In the genomic region with DNA sequence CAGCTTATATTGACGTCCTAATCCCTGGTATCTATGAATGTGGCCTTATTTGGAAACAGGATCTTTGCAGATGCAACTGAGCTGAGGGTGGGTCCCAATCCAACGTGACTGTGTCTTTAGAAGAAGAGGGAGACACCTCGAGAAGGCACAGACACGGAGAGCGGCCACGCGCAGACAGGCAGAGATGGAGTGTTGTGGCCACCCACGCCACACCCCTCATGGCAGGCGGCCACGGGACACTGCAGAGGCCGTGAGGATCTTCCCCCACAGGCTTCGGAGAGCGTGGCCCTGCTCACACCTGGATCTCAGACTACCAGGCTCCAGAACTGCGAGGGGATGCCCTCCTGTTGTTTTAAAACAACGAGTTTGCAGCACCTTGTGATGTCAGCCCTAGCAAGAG, we compare ENCODE assay signal across 18 cellular contexts.
DNase-seq lines count a peak whose midpoint lies in the region; ATAC-seq and TF ChIP-seq lines count a peak whose summit lies in the region.
"Had no signal": no experiment of that assay in that cellular context is flagged by ENCODE, and none has a peak within 500 bp of the region (broad histone marks: within the 10 kb centered on the region; RNA-seq: fewer than 3 reads in every experiment).

No MANE protein-coding gene starts in this region.

- TF ChIP-seq CTCF in natural killer cell (IDR thresholded peaks at IDR 0.05), result no peak
- no peak for TF ChIP-seq CTCF in neural crest cell (conservative IDR thresholded peaks at IDR 0.05)
- no peak for TF ChIP-seq CTCF in GM23338 (conservative IDR thresholded peaks at IDR 0.05; ENCODE audit: low read depth in 2 of 2)

- H3K36me3 ChIP-seq in GM23338 (ENCODE audit: insufficient read depth), result no peaks in the 10 kb centered on the region; the same call in 1 of the 2 replicates
- H3K36me3 ChIP-seq: BLaER1 had no signal

- no peaks in the 10 kb centered on the region for H3K27me3 ChIP-seq in GM23338 (ENCODE audit: insufficient read depth)
- H3K27me3 ChIP-seq: BLaER1 had no signal

- H3K4me3 ChIP-seq in GM23338, result no peak overlapping the region
- H3K4me3 ChIP-seq: BLaER1, GM23248 had no signal

- H3K9me3 Mint-ChIP-seq in natural killer cell treated with Interleukin-12 subunit alpha and Interleukin-12 subunit beta and Interleukin-15 and Interleukin-18, amount 100 ng/mL, for 72 hours, result no peaks in the 10 kb centered on the region
- H3K9me3 Mint-ChIP-seq in natural killer cell, result no peaks in the 10 kb centered on the region
- H3K9me3 Mint-ChIP-seq in neural crest cell, result no peaks in the 10 kb centered on the region
- H3K9me3 Mint-ChIP-seq in GM23338, result peaks cover 92% of the 10 kb centered on the region

- H3K27me3 Mint-ChIP-seq in natural killer cell treated with Interleukin-12 subunit alpha and Interleukin-12 subunit beta and Interleukin-15 and Interleukin-18, amount 100 ng/mL, for 72 hours, result peaks cover 42 to 61% of the 10 kb centered on the region in 2 donors
- H3K27me3 Mint-ChIP-seq in natural killer cell (ENCODE audit: low read depth in 2 of 2) (peaks cover 54 to 69% of the 10 kb centered on the region in 2 donors), neural crest cell (ENCODE audit: low read depth) (no peaks in the 10 kb centered on the region), GM23338 (ENCODE audit: insufficient read depth, low read depth, poor library complexity) (peaks cover 9% of the 10 kb centered on the region)

- no peak overlapping the region for H3K4me3 Mint-ChIP-seq in natural killer cell treated with Interleukin-12 subunit alpha and Interleukin-12 subunit beta and Interleukin-15 and Interleukin-18, amount 100 ng/mL, for 72 hours
- H3K4me3 Mint-ChIP-seq in natural killer cell, result no peak overlapping the region
- peak overlapping the region; percentile 54 for H3K4me3 Mint-ChIP-seq in neural crest cell
- no peak overlapping the region for H3K4me3 Mint-ChIP-seq in GM23338
- H3K4me3 Mint-ChIP-seq: CD14-positive monocyte; CD4-positive, alpha-beta memory T cell; HFFc6 had no signal

- H3K4me2 ChIP-seq in GM23338, result no peak overlapping the region
- H3K4me2 ChIP-seq: BLaER1 had no signal

- H3K27ac ChIP-seq in GM23338 (ENCODE audit: low read depth), result no peak overlapping the region
- H3K27ac ChIP-seq: BLaER1, GM23248 had no signal

- H3K9me2 ChIP-seq in GM23338 (ENCODE audit: insufficient read depth), result no peaks in the 10 kb centered on the region

- DNase-seq in natural killer cell treated with Interleukin-12 subunit alpha and Interleukin-12 subunit beta and Interleukin-15 and Interleukin-18, amount 100 ng/mL, for 72 hours (ENCODE audit: low spot score), result peak; percentile 8
- DNase-seq in natural killer cell (no peak), neural crest cell (ENCODE audit: low read depth, low spot score) (no peak), sciatic nerve (ENCODE audit: low spot score) (peak; percentile 33), GM23338 (ENCODE audit: low spot score) (no peak)
- DNase-seq: 8988T; CD4-positive, alpha-beta memory T cell; DMS79; GDM1; GM23248; H7; HFFc6; IMR-90 had no signal

- H3K27ac Mint-ChIP-seq in natural killer cell treated with Interleukin-12 subunit alpha and Interleukin-12 subunit beta and Interleukin-15 and Interleukin-18, amount 100 ng/mL, for 72 hours, result no peak overlapping the region
- H3K27ac Mint-ChIP-seq in natural killer cell, result no peak overlapping the region
- no peak overlapping the region for H3K27ac Mint-ChIP-seq in neural crest cell (ENCODE audit: unreplicated experiment)
- no peak overlapping the region for H3K27ac Mint-ChIP-seq in GM23338
- H3K27ac Mint-ChIP-seq: CD14-positive monocyte, HFFc6 had no signal

- intact Hi-C loops in natural killer cell (cut with micrococcal nuclease), result no loop called here
- intact Hi-C loops in sciatic nerve (cut with DNase I), result no loop called here

- no peaks in the 10 kb centered on the region for H3F3A ChIP-seq in GM23338 (replicated peaks; ENCODE audit: low read depth)

- H3K79me2 ChIP-seq in GM23338 (replicated peaks; ENCODE audit: insufficient read depth), result no peaks in the 10 kb centered on the region

- no peak for ATAC-seq in natural killer cell treated with Interleukin-12 subunit alpha and Interleukin-12 subunit beta and Interleukin-15 and Interleukin-18, amount 100 ng/mL, for 72 hours
- ATAC-seq in natural killer cell (no peak), sciatic nerve (no peak), HG02798 (IDR thresholded peaks at IDR 0.05; ENCODE audit: poor library complexity, unreplicated experiment) (no peak), HG03159 (IDR thresholded peaks at IDR 0.05; ENCODE audit: unreplicated experiment) (no peak), GM23338 (no peak)
- ATAC-seq: HCT116 had no signal

- H2AFZ ChIP-seq in GM23338, result no peak overlapping the region
- H2AFZ ChIP-seq: GM23248 had no signal

- H4K20me1 ChIP-seq in GM23338 (replicated peaks; ENCODE audit: insufficient read depth), result no peaks in the 10 kb centered on the region
- H4K20me1 ChIP-seq: BLaER1 had no signal

- peaks cover 0 to 2% of the 10 kb centered on the region in 2 donors for H3K4me1 Mint-ChIP-seq in natural killer cell treated with Interleukin-12 subunit alpha and Interleukin-12 subunit beta and Interleukin-15 and Interleukin-18, amount 100 ng/mL, for 72 hours (ENCODE audit: low read depth in 2 of 2)
- H3K4me1 Mint-ChIP-seq in natural killer cell (peaks cover 0 to 5% of the 10 kb centered on the region in 2 donors), neural crest cell (peaks cover 30% of the 10 kb centered on the region), GM23338 (no peaks in the 10 kb centered on the region; the same call in 2 of the 3 replicates)

- H3K4me1 ChIP-seq in GM23338 (ENCODE audit: insufficient read depth), result no peaks in the 10 kb centered on the region

- no peaks in the 10 kb centered on the region for H3K36me3 Mint-ChIP-seq in natural killer cell treated with Interleukin-12 subunit alpha and Interleukin-12 subunit beta and Interleukin-15 and Interleukin-18, amount 100 ng/mL, for 72 hours
- no peaks in the 10 kb centered on the region for H3K36me3 Mint-ChIP-seq in natural killer cell
- H3K36me3 Mint-ChIP-seq in neural crest cell (ENCODE audit: low read depth), result peaks cover 16% of the 10 kb centered on the region
- H3K36me3 Mint-ChIP-seq in GM23338 (ENCODE audit: low read depth), result peaks cover 38% of the 10 kb centered on the region
- H3K36me3 Mint-ChIP-seq: CD4-positive, alpha-beta memory T cell had no signal

TF ChIP-seq in GM23338, 12 proteins besides CTCF, POLR2A, EP300 and RAD21 (continues in another document):
- TF ChIP-seq STAT1 (IDR thresholded peaks at IDR 0.05; ENCODE audit: unreplicated experiment) (no peak), REST (IDR thresholded peaks at IDR 0.05; ENCODE audit: unreplicated experiment) (no peak), CREB1 (CRISPR knock-in tag; IDR thresholded peaks at IDR 0.05; ENCODE audit: low read depth) (no peak), EZH2phosphoT487 (IDR thresholded peaks at IDR 0.05; ENCODE audit: unreplicated experiment) (no peak)

Comparison
In these comparisons a context has a peak if more than half of its experiments do, and no peak if none do; other contexts are left out.
1. DNase-seq: peak in natural killer cell treated with Interleukin-12 subunit alpha and Interleukin-12 subunit beta and Interleukin-15 and Interleukin-18, amount 100 ng/mL, for 72 hours (single experiment) and sciatic nerve (single experiment); none in natural killer cell (single experiment), neural crest cell (single experiment) and GM23338 (single experiment).